In genomic region chr3:48966876-48967361, GRCh38 we compare ENCODE assay signal across 12 cellular contexts. TPM values are rescaled to one million over a fixed set of nuclear protein-coding genes. Genes with fewer than 3 reads are reported as not detected.
DNase-seq lines count a peak whose midpoint lies in the region; ATAC-seq and TF ChIP-seq lines count a peak whose summit lies in the region.
"Had no signal": no experiment of that assay in that cellular context is flagged by ENCODE, and none has a peak within 500 bp of the region (broad histone marks: within the 10 kb centered on the region; RNA-seq: fewer than 3 reads in every experiment).

No MANE protein-coding gene starts in this region.

- peaks cover 95% of the 10 kb centered on the region for H3K36me3 ChIP-seq in upper lobe of right lung

- H3K9me3 ChIP-seq in right cardiac atrium (ENCODE audit: control insufficient read depth, low read length), result no peaks in the 10 kb centered on the region
- H3K9me3 ChIP-seq in upper lobe of right lung, result no peaks in the 10 kb centered on the region
- H3K9me3 ChIP-seq: BE2C, pancreas had no signal

- DNase-seq in right cardiac atrium (no peak), Right ventricle myocardium inferior (ENCODE audit: missing footprints) (no peak), left colon (peak; percentile 54 to 65), upper lobe of right lung (no peak), NCI-H2196 (lab: John Stamatoyannopoulos, UW; ENCODE audit: unreplicated experiment) (no peak)
- DNase-seq: BE2C, erythroblast, islet precursor cell, NCI-H2171, pancreas had no signal

- H3K27ac ChIP-seq in right cardiac atrium (ENCODE audit: low read length) (no peak overlapping the region), upper lobe of right lung (no peak overlapping the region)
- H3K27ac ChIP-seq: pancreas had no signal

- intact Hi-C loops in right cardiac atrium (cut with DNase I) (loop anchor here in 1 of 4 donors (10.0 kb wide), 1 partner anchor 92 kb away; no protein-coding TSS in a partner anchor), Right ventricle myocardium inferior (cut with DNase I) (no loop called here), left colon (cut with DNase I, micrococcal nuclease) (no loop called here), upper lobe of right lung (cut with DNase I) (no loop called here)

- H3K27me3 ChIP-seq in right cardiac atrium (ENCODE audit: control insufficient read depth, insufficient read depth) (no peaks in the 10 kb centered on the region), upper lobe of right lung (no peaks in the 10 kb centered on the region)
- H3K27me3 ChIP-seq: BE2C, pancreas had no signal

- no peaks in the 10 kb centered on the region for H3K4me1 ChIP-seq in right cardiac atrium (ENCODE audit: control insufficient read depth, insufficient read depth, low read length)
- H3K4me1 ChIP-seq in upper lobe of right lung, result no peaks in the 10 kb centered on the region
- H3K4me1 ChIP-seq: BE2C, pancreas had no signal

- TF ChIP-seq CTCF in upper lobe of right lung (IDR thresholded peaks at IDR 0.05), result no peak

- H3K4me3 ChIP-seq in right cardiac atrium (ENCODE audit: low read length), result no peak overlapping the region
- no peak overlapping the region for H3K4me3 ChIP-seq in upper lobe of right lung
- H3K4me3 ChIP-seq: pancreas had no signal

- WGBS in right cardiac atrium, result 75% methylated on average over 7 of the region's 7 CpGs

- ATAC-seq in right cardiac atrium (peak; percentile 44 to 45), Right ventricle myocardium inferior (no peak), left colon (peak; percentile 70), upper lobe of right lung (peak; percentile 41), GM21447 (IDR thresholded peaks at IDR 0.05; ENCODE audit: unreplicated experiment) (no peak)
- ATAC-seq: Panc1, pancreas had no signal

RNA-seq across cellular contexts. Expression of gene P4HTM, which starts 23.1 kb away (rescaled TPM):
- 10 to 100 TPM; 39.1 to 42.8 (median 39.5) TPM for total RNA-seq in right cardiac atrium
- 24.9 TPM for polyA plus RNA-seq in right cardiac atrium
- total RNA-seq in Right ventricle myocardium inferior, result 25.5 TPM
- 10 to 100 TPM; 33.8 to 47.3 TPM for total RNA-seq in left colon
- 38.0 TPM for total RNA-seq in upper lobe of right lung

RNA-seq across cellular contexts. Expression of gene WDR6, which starts 40.3 kb away (rescaled TPM):
- 100 to 1,000 TPM in 1 of 4 donors, 10 to 100 TPM in 3; 77.3 to 109 (median 90.1) TPM for total RNA-seq in right cardiac atrium
- 65.3 TPM for polyA plus RNA-seq in right cardiac atrium
- total RNA-seq in Right ventricle myocardium inferior, result 83.3 TPM
- total RNA-seq in left colon, result 100 to 1,000 TPM; 114 to 121 TPM
- 172 TPM for total RNA-seq in upper lobe of right lung

RNA-seq across cellular contexts. Expression of gene ARIH2, which starts 48.3 kb away (rescaled TPM):
- total RNA-seq in right cardiac atrium (100 to 1,000 TPM in 2 of 4 donors, 10 to 100 TPM in 2; 95.5 to 122 (median 103) TPM), Right ventricle myocardium inferior (149 TPM), left colon (10 to 100 TPM; 72.3 to 82.0 TPM), upper lobe of right lung (88.1 TPM)
- polyA plus RNA-seq in right cardiac atrium, result 62.2 TPM

RNA-seq across cellular contexts. Expression of gene DALRD3, which starts 51.5 kb away (rescaled TPM):
- total RNA-seq in right cardiac atrium (10 to 100 TPM in 2 of 4 donors, 1 to 10 TPM in 2; 7.5 to 10.4 (median 10.0) TPM), Right ventricle myocardium inferior (9.0 TPM), left colon (10 to 100 TPM; 19.2 to 20.5 TPM), upper lobe of right lung (19.0 TPM)
- polyA plus RNA-seq in right cardiac atrium, result 8.3 TPM

RNA-seq across cellular contexts. Expression of gene NDUFAF3, which starts 55.0 kb away (rescaled TPM):
- total RNA-seq in right cardiac atrium (100 to 1,000 TPM; 164 to 188 (median 173) TPM), Right ventricle myocardium inferior (157 TPM), left colon (10 to 100 TPM; 65.2 to 70.1 TPM), upper lobe of right lung (77.6 TPM)
- 220 TPM for polyA plus RNA-seq in right cardiac atrium

Comparison
In these comparisons a context has a peak if more than half of its experiments do, and no peak if none do; other contexts are left out.
1. ATAC-seq: peak in right cardiac atrium (2 of 2), left colon (single experiment) and upper lobe of right lung (single experiment); none in Right ventricle myocardium inferior (single experiment) and GM21447 (single experiment).
2. DNase-seq: peak in left colon (2 of 2); none in right cardiac atrium (0 of 3), Right ventricle myocardium inferior (single experiment), upper lobe of right lung (single experiment) and NCI-H2196 (single experiment).